In the genomic region with DNA sequence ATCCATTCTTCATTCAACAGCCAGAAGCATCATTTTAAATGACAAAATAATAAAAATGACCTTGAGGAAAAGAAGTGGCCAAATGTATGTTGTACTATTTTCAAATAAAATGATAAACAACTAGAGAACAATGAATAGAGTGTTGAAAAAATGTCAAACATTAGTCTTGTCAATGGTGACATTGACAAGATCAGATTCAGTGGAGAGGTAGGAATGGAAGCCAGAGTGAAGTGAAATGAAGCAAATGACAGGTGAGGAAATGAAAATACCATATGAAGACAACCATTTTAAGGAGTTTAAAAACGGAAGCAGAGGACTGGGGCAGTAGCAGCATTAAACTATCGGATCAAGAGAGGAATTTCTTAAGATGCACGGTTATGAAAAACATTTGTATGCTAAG, we compare ENCODE assay signal across 8 cellular contexts.
"Had no signal": no experiment of that assay in that cellular context is flagged by ENCODE, and none has a peak within 500 bp of the region (broad histone marks: within the 10 kb centered on the region; RNA-seq: fewer than 3 reads in every experiment).

No MANE protein-coding gene starts in this region.

- DNase-seq: GDM1, GF-D8 had no signal

- FAIRE-seq: G401.6, GM12878, GM12891, GM12892, GM18507, GM19239 had no signal

- H3K4me3 ChIP-seq: GM12878 had no signal
